9 cellular contexts compared by ENCODE assay signal in genomic region chr7:108805808-108806397, GRCh38.
DNase-seq lines count a peak whose midpoint lies in the region; ATAC-seq, FAIRE-seq and TF ChIP-seq lines count a peak whose summit lies in the region.
"Had no signal": no experiment of that assay in that cellular context is flagged by ENCODE, and none has a peak within 500 bp of the region (broad histone marks: within the 10 kb centered on the region; RNA-seq: fewer than 3 reads in every experiment).

No MANE protein-coding gene starts in this region.

- H3K9me3 ChIP-seq in kidney (ENCODE audit: control insufficient read depth in 1 of 2, low read length in 2 of 2) (no peaks in the 10 kb centered on the region), gastrocnemius medialis (no peaks in the 10 kb centered on the region)
- H3K9me3 ChIP-seq: SJSA1 had no signal

- no peak overlapping the region for H3K27ac ChIP-seq in kidney (ENCODE audit: low read depth in 2 of 2, low read length in 2 of 2)
- no peak overlapping the region for H3K27ac ChIP-seq in gastrocnemius medialis
- H3K27ac ChIP-seq: SJSA1 had no signal

- CTCF ChIA-PET in GM10248 (lab: Yijun Ruan, JAX) = interaction anchor here (2.2 kb wide), 1 partner anchor 11 kb away, joined by 5 read pairs; no protein-coding TSS in a partner anchor

- POLR2A ChIA-PET in GM10248 (lab: Yijun Ruan, JAX) = no interaction called here

- intact Hi-C loops in kidney (cut with DNase I) = no loop called here
- intact Hi-C loops in gastrocnemius medialis (cut with DNase I; ENCODE audit: low total_unique reads) = no loop called here

- TF ChIP-seq POLR2A in gastrocnemius medialis (IDR thresholded peaks at IDR 0.05) = no peak

- ATAC-seq in HG02870 (IDR thresholded peaks at IDR 0.05; ENCODE audit: unreplicated experiment) (peak; percentile 52), gastrocnemius medialis (no peak)

- no peaks in the 10 kb centered on the region for H3K36me3 ChIP-seq in kidney (ENCODE audit: control insufficient read depth in 1 of 2, insufficient read depth in 2 of 2, low read length in 2 of 2)
- no peaks in the 10 kb centered on the region for H3K36me3 ChIP-seq in gastrocnemius medialis
- H3K36me3 ChIP-seq: SJSA1 had no signal

- FAIRE-seq in kidney (lab: Jason Lieb, UNC) = no peak

- DNase-seq in GM10248 (ENCODE audit: extremely low spot score) (peak; percentile 10), RPMI8226 (peak; percentile 21), kidney (no peak), gastrocnemius medialis (no peak), retina (no peak), NCI-H2196 (lab: John Stamatoyannopoulos, UW; ENCODE audit: unreplicated experiment) (no peak)
- DNase-seq in stimulated activated CD4-positive, alpha-beta T cell treated with anti-CD3 and anti-CD28 coated beads, Interleukin-4, amount 100 ng/mL, for 4 hours = no peak

- in situ Hi-C loops in gastrocnemius medialis (cut with MboI; ENCODE audit: low sequenced_read_pairs in 4 of 4) = no loop called here

- H3K4me1 ChIP-seq in kidney (ENCODE audit: control insufficient read depth in 1 of 2, insufficient read depth in 1 of 2, low read depth in 1 of 2, low read length in 2 of 2) (no peaks in the 10 kb centered on the region), gastrocnemius medialis (no peaks in the 10 kb centered on the region)
- H3K4me1 ChIP-seq: SJSA1 had no signal

- H3K4me3 ChIP-seq in kidney (ENCODE audit: low read length in 2 of 2) (no peak overlapping the region), gastrocnemius medialis (no peak overlapping the region)
- H3K4me3 ChIP-seq: SJSA1 had no signal

- no peaks in the 10 kb centered on the region for H3K27me3 ChIP-seq in gastrocnemius medialis
- H3K27me3 ChIP-seq: SJSA1 had no signal

- H3K9ac ChIP-seq in kidney (ENCODE audit: low read length in 2 of 2) = no peak overlapping the region

- TF ChIP-seq CTCF in GM10248 (IDR thresholded peaks at IDR 0.05; ENCODE audit: control extremely low read depth, extremely low read depth, low read depth, missing control alignments) (peak; percentile 47), kidney (IDR thresholded peaks at IDR 0.05; ENCODE audit: borderline replicate concordance, extremely low read depth, insufficient read depth) (peak; percentile 24), gastrocnemius medialis (IDR thresholded peaks at IDR 0.05 in 4 of 5, conservative IDR thresholded peaks at IDR 0.05 in 1 of 5) (no peak)

Comparison
In these comparisons a context has a peak if more than half of its experiments do, and no peak if none do; other contexts are left out.
1. DNase-seq: peak in GM10248 (single experiment) and RPMI8226 (single experiment); none in kidney (single experiment), gastrocnemius medialis (0 of 2), stimulated activated CD4-positive, alpha-beta T cell treated with anti-CD3 and anti-CD28 coated beads, Interleukin-4, amount 100 ng/mL, for 4 hours (0 of 2), retina (single experiment) and NCI-H2196 (single experiment).
2. CTCF ChIP-seq: peak in GM10248 (single experiment) and kidney (single experiment); none in gastrocnemius medialis (0 of 5).